ENCODE assay signal across 8 cellular contexts in the genomic region with DNA sequence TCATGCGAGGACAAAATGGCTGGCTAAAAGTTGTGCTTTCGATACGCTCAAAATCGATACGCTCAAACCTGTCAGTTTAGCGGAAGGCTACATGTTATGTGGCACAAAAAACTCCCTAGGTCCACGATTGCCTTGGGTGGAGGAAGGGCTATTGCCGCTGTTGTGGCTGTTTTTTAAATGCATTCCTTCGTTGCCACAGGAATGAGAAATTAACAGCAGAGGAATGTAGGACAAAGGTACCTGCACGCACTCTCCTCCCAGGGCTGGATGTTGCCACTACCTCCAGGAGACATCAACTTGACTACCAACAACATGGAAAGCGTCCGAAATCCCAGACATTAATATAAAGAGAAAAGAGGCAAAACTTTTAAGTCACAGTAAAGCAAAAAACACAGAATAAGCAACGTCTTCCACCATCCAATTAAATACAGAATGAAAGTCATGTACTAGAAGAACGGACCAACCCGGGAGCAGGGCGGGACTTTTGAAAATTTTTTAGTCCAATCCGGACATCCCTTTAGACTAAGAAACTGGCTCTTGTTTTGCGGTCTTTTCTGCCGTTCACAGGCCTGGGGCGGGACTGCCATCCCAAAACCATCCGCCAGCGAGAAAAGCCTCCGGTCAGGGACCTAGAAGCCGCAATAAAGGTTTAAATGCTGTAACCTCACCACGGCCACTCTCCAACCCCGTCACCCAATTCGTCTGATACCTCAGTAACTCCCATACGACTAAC.
DNase-seq lines count a peak whose midpoint lies in the region; ATAC-seq and TF ChIP-seq lines count a peak whose summit lies in the region.

No MANE protein-coding gene starts in this region.

- peak; percentile 16 for TF ChIP-seq CTCF in astrocyte of the spinal cord (IDR thresholded peaks at IDR 0.05; ENCODE audit: low read depth, low read length)
- peak; percentile 15 for TF ChIP-seq CTCF in retinal pigment epithelial cell (conservative IDR thresholded peaks at IDR 0.05; ENCODE audit: low read depth, low read length)

- peak overlapping the region; percentile 61 for H3K4me3 ChIP-seq in astrocyte of the spinal cord (ENCODE audit: low read depth, low read length)
- H3K4me3 ChIP-seq in retinal pigment epithelial cell (ENCODE audit: low read length): peak overlapping the region; percentile 78

- in situ Hi-C loops in astrocyte of the spinal cord (cut with HindIII; ENCODE audit: low sequenced_read_pairs): no loop called here

- DNase-seq in NCI-H187 treated with DMSO at 0.1 percent for 48 hours (lab: John Stamatoyannopoulos, UW) (peak; percentile 68), T-helper 22 cell (ENCODE audit: low read depth) (peak; percentile 75), astrocyte of the spinal cord (ENCODE audit: low read depth, low spot score) (peak; percentile 97), hippocampal formation (lab: John Stamatoyannopoulos, UW) (peak; percentile 78 to 91), retinal pigment epithelial cell (ENCODE audit: low read depth) (peak; percentile 86), HuH-7.5 (ENCODE audit: low spot score) (no peak)

- ATAC-seq in GM18499 (IDR thresholded peaks at IDR 0.05; ENCODE audit: insufficient read depth, unreplicated experiment): peak; percentile 39
- peak; percentile 66 for ATAC-seq in HG02885 (IDR thresholded peaks at IDR 0.05; ENCODE audit: poor library complexity, unreplicated experiment)
